ENCODE assay signal across 1 cellular context in the genomic region with DNA sequence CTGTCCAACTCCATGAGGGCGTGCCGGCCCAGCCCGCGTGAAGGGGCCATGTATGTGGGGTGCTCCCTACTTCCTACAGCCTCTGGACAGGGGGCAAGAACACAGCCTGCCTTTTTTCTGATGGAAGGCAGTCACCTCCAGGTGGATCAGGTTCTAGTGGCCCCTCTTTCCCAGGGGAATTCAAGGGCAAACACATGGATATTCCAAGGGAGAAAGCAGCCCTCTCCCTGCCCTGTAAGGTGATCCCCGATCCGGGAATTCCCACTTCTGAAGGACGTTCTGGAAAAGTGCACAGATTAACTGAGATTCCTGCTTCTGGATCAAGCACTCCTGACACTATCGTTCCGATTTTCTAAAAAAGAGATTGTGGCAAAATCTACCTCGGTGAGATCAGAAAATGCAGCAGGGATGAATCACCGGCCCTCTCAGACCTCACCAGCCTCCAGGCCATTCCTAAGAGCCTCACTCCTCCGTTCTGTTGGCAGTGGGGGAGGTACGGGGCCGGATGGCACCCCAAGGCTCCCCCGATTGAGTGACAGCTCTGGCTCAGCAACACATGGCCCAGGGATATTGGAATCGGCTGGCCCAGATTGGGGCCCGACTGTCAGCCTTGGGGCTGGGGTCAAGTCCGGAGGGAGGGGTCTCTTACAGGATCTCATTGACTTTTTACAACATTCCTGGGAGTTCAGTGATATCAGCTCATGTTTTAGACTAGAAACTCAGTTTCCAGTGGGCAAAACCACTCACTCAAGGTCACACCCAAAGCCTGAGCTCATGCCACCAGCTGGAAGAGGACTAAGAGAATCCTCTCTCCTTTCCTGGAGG.
TF ChIP-seq lines count a peak whose summit lies in the region.

No MANE protein-coding gene starts in this region.

TF ChIP-seq in HepG2, 621 proteins besides CTCF, POLR2A, EP300 and RAD21 (continued from another document and continues in another):
- TF ChIP-seq YY1 (IDR thresholded peaks at IDR 0.05; ENCODE audit: insufficient read depth, insufficient replicate concordance, low read depth, low read length) (no peak), ZNF33B (CRISPR knock-in tag; IDR thresholded peaks at IDR 0.05) (peak; percentile 69; the same call in 1 of the 2 replicates), JARID2 (CRISPR knock-in tag; IDR thresholded peaks at IDR 0.05; ENCODE audit: insufficient replicate concordance) (no peak), ZNF674 (CRISPR knock-in tag; IDR thresholded peaks at IDR 0.05; ENCODE audit: low read depth) (no peak), RXRB (CRISPR knock-in tag; IDR thresholded peaks at IDR 0.05; ENCODE audit: borderline replicate concordance) (peak; percentile 14; the same call in 1 of the 2 replicates), GTF3A (CRISPR knock-in tag; conservative IDR thresholded peaks at IDR 0.05) (no peak), ZBTB3 (CRISPR knock-in tag; IDR thresholded peaks at IDR 0.05; ENCODE audit: borderline replicate concordance, low read depth) (no peak), HOXA3 (CRISPR knock-in tag; IDR thresholded peaks at IDR 0.05) (no peak), GTF2F1 (IDR thresholded peaks at IDR 0.05; ENCODE audit: low read length) (no peak), MATR3 (CRISPR knock-in tag; IDR thresholded peaks at IDR 0.05) (no peak), U2AF1 (optimal IDR thresholded peaks at IDR 0.05; ENCODE audit: low read depth, low read length) (peak; percentile 46), SMYD3 (CRISPR knock-in tag; IDR thresholded peaks at IDR 0.05) (no peak), ZNF552 (CRISPR knock-in tag; IDR thresholded peaks at IDR 0.05; ENCODE audit: borderline replicate concordance) (no peak), SP140L (CRISPR knock-in tag; IDR thresholded peaks at IDR 0.05; ENCODE audit: borderline replicate concordance) (no peak), ZSCAN30 (CRISPR knock-in tag; IDR thresholded peaks at IDR 0.05) (peak; percentile 97), ZNF431 (CRISPR knock-in tag; IDR thresholded peaks at IDR 0.05; ENCODE audit: borderline replicate concordance, low read depth) (no peak)
- TF ChIP-seq, protein P1, sequence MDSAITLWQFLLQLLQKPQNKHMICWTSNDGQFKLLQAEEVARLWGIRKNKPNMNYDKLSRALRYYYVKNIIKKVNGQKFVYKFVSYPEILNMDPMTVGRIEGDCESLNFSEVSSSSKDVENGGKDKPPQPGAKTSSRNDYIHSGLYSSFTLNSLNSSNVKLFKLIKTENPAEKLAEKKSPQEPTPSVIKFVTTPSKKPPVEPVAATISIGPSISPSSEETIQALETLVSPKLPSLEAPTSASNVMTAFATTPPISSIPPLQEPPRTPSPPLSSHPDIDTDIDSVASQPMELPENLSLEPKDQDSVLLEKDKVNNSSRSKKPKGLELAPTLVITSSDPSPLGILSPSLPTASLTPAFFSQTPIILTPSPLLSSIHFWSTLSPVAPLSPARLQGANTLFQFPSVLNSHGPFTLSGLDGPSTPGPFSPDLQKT (CRISPR knock-in tag; IDR thresholded peaks at IDR 0.05; ENCODE audit: borderline replicate concordance): no peak
- TF ChIP-seq, protein P2, sequence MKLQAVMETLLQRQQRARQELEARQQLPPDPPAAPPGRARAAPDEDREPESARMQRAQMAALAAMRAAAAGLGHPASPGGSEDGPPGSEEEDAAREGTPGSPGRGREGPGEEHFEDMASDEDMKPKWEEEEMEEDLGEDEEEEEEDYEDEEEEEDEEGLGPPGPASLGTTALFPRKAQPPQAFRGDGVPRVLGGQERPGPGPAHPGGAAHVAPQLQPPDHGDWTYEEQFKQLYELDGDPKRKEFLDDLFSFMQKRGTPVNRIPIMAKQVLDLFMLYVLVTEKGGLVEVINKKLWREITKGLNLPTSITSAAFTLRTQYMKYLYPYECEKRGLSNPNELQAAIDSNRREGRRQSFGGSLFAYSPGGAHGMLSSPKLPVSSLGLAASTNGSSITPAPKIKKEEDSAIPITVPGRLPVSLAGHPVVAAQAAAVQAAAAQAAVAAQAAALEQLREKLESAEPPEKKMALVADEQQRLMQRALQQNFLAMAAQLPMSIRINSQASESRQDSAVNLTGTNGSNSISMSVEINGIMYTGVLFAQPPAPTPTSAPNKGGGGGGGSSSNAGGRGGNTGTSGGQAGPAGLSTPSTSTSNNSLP (IDR thresholded peaks at IDR 0.05; ENCODE audit: low read depth, low read length): no peak
- TF ChIP-seq, protein P3, sequence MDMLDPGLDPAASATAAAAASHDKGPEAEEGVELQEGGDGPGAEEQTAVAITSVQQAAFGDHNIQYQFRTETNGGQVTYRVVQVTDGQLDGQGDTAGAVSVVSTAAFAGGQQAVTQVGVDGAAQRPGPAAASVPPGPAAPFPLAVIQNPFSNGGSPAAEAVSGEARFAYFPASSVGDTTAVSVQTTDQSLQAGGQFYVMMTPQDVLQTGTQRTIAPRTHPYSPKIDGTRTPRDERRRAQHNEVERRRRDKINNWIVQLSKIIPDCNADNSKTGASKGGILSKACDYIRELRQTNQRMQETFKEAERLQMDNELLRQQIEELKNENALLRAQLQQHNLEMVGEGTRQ (IDR thresholded peaks at IDR 0.05; ENCODE audit: low read depth, low read length): no peak
- TF ChIP-seq, protein P3 (CRISPR knock-in tag; IDR thresholded peaks at IDR 0.05; ENCODE audit: borderline replicate concordance): no peak
- TF ChIP-seq, protein P4, sequence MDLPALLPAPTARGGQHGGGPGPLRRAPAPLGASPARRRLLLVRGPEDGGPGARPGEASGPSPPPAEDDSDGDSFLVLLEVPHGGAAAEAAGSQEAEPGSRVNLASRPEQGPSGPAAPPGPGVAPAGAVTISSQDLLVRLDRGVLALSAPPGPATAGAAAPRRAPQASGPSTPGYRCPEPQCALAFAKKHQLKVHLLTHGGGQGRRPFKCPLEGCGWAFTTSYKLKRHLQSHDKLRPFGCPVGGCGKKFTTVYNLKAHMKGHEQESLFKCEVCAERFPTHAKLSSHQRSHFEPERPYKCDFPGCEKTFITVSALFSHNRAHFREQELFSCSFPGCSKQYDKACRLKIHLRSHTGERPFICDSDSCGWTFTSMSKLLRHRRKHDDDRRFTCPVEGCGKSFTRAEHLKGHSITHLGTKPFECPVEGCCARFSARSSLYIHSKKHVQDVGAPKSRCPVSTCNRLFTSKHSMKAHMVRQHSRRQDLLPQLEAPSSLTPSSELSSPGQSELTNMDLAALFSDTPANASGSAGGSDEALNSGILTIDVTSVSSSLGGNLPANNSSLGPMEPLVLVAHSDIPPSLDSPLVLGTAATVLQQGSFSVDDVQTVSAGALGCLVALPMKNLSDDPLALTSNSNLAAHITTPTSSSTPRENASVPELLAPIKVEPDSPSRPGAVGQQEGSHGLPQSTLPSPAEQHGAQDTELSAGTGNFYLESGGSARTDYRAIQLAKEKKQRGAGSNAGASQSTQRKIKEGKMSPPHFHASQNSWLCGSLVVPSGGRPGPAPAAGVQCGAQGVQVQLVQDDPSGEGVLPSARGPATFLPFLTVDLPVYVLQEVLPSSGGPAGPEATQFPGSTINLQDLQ (CRISPR knock-in tag; IDR thresholded peaks at IDR 0.05): no peak
- TF ChIP-seq, protein P5, sequence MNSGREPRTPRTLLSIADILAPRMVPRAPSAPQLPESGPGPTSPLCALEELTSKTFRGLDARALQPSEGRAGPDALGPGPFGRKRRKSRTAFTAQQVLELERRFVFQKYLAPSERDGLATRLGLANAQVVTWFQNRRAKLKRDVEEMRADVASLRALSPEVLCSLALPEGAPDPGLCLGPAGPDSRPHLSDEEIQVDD (CRISPR knock-in tag; IDR thresholded peaks at IDR 0.05; ENCODE audit: borderline replicate concordance): no peak
- TF ChIP-seq, protein P6, sequence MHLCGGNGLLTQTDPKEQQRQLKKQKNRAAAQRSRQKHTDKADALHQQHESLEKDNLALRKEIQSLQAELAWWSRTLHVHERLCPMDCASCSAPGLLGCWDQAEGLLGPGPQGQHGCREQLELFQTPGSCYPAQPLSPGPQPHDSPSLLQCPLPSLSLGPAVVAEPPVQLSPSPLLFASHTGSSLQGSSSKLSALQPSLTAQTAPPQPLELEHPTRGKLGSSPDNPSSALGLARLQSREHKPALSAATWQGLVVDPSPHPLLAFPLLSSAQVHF (CRISPR knock-in tag; IDR thresholded peaks at IDR 0.05): no peak
- TF ChIP-seq, protein P7, sequence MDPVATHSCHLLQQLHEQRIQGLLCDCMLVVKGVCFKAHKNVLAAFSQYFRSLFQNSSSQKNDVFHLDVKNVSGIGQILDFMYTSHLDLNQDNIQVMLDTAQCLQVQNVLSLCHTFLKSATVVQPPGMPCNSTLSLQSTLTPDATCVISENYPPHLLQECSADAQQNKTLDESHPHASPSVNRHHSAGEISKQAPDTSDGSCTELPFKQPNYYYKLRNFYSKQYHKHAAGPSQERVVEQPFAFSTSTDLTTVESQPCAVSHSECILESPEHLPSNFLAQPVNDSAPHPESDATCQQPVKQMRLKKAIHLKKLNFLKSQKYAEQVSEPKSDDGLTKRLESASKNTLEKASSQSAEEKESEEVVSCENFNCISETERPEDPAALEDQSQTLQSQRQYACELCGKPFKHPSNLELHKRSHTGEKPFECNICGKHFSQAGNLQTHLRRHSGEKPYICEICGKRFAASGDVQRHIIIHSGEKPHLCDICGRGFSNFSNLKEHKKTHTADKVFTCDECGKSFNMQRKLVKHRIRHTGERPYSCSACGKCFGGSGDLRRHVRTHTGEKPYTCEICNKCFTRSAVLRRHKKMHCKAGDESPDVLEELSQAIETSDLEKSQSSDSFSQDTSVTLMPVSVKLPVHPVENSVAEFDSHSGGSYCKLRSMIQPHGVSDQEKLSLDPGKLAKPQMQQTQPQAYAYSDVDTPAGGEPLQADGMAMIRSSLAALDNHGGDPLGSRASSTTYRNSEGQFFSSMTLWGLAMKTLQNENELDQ (CRISPR knock-in tag; IDR thresholded peaks at IDR 0.05; ENCODE audit: borderline replicate concordance): 0 out of 2 replicates have a peak, but pooled peaks have one; percentile 25
- TF ChIP-seq, protein P8, sequence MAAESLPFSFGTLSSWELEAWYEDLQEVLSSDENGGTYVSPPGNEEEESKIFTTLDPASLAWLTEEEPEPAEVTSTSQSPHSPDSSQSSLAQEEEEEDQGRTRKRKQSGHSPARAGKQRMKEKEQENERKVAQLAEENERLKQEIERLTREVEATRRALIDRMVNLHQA (CRISPR knock-in tag; IDR thresholded peaks at IDR 0.05): no peak
- TF ChIP-seq, protein P9, sequence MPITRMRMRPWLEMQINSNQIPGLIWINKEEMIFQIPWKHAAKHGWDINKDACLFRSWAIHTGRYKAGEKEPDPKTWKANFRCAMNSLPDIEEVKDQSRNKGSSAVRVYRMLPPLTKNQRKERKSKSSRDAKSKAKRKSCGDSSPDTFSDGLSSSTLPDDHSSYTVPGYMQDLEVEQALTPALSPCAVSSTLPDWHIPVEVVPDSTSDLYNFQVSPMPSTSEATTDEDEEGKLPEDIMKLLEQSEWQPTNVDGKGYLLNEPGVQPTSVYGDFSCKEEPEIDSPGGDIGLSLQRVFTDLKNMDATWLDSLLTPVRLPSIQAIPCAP (CRISPR knock-in tag; IDR thresholded peaks at IDR 0.05; ENCODE audit: low read depth): no peak
- TF ChIP-seq, protein P10, sequence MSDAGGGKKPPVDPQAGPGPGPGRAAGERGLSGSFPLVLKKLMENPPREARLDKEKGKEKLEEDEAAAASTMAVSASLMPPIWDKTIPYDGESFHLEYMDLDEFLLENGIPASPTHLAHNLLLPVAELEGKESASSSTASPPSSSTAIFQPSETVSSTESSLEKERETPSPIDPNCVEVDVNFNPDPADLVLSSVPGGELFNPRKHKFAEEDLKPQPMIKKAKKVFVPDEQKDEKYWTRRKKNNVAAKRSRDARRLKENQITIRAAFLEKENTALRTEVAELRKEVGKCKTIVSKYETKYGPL (CRISPR knock-in tag; IDR thresholded peaks at IDR 0.05): no peak
- TF ChIP-seq, protein P11, sequence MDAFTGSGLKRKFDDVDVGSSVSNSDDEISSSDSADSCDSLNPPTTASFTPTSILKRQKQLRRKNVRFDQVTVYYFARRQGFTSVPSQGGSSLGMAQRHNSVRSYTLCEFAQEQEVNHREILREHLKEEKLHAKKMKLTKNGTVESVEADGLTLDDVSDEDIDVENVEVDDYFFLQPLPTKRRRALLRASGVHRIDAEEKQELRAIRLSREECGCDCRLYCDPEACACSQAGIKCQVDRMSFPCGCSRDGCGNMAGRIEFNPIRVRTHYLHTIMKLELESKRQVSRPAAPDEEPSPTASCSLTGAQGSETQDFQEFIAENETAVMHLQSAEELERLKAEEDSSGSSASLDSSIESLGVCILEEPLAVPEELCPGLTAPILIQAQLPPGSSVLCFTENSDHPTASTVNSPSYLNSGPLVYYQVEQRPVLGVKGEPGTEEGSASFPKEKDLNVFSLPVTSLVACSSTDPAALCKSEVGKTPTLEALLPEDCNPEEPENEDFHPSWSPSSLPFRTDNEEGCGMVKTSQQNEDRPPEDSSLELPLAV (CRISPR knock-in tag; conservative IDR thresholded peaks at IDR 0.05; ENCODE audit: low read depth): no peak
- TF ChIP-seq, protein P12, sequence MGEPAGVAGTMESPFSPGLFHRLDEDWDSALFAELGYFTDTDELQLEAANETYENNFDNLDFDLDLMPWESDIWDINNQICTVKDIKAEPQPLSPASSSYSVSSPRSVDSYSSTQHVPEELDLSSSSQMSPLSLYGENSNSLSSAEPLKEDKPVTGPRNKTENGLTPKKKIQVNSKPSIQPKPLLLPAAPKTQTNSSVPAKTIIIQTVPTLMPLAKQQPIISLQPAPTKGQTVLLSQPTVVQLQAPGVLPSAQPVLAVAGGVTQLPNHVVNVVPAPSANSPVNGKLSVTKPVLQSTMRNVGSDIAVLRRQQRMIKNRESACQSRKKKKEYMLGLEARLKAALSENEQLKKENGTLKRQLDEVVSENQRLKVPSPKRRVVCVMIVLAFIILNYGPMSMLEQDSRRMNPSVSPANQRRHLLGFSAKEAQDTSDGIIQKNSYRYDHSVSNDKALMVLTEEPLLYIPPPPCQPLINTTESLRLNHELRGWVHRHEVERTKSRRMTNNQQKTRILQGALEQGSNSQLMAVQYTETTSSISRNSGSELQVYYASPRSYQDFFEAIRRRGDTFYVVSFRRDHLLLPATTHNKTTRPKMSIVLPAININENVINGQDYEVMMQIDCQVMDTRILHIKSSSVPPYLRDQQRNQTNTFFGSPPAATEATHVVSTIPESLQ (CRISPR knock-in tag; conservative IDR thresholded peaks at IDR 0.05): no peak
